In the genomic region with DNA sequence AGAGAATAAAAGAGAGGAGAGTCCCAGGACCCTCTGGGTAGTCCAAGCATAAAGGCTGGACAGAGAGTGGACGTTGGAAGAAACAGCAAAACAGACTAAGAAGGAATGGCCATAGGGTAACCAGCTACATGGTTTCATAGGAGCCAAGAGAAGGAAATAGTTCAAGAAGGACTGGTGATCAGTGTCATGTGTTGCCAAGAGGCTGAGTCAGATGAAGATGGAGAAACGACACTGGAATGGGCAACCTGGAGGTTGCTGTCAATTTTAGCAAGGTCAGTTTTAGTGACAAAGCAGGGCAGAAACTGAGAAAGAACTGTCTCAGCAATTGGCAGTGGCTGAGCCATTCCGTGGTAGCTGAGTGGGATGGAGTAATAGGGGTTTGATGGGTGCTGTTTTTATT, we compare ENCODE assay signal across 31 cellular contexts. TPM values are rescaled to one million over a fixed set of nuclear protein-coding genes. Genes with fewer than 3 reads are reported as not detected.
"Had no signal": no experiment of that assay in that cellular context is flagged by ENCODE, and none has a peak within 500 bp of the region (broad histone marks: within the 10 kb centered on the region; RNA-seq: fewer than 3 reads in every experiment).

No MANE protein-coding gene starts in this region.

- H3K4me2 ChIP-seq: hepatocyte had no signal

- H3K27me3 ChIP-seq: hepatocyte, ovary, sigmoid colon, suprapubic skin, tibial nerve, uterus had no signal

- H3K36me3 ChIP-seq: lower lobe of right lung, ovary, sigmoid colon, spleen, suprapubic skin, tibial nerve, uterus had no signal

- DNase-seq: islet precursor cell; left cardiac atrium; lower lobe of right lung; mammary epithelial cell; mesenchymal stem cell; mucosa of descending colon; naive thymus-derived CD4-positive, alpha-beta T cell; ovary; right cardiac atrium; sigmoid colon; small intestine; spleen; stimulated activated CD4-positive, alpha-beta T cell treated with anti-CD3 and anti-CD28 coated beads, Interleukin-4, amount 100 ng/mL, for 24 hours; stimulated activated naive CD4-positive, alpha-beta T cell; uterus had no signal

- H3K27ac ChIP-seq: hepatocyte, lower lobe of right lung, ovary, sigmoid colon, spleen, suprapubic skin, tibial nerve, uterus had no signal

- H3K4me1 ChIP-seq: lower lobe of right lung, sigmoid colon, suprapubic skin, tibial nerve, uterus had no signal

- H3K9me3 ChIP-seq: lower lobe of right lung, mucosa of descending colon, ovary, sigmoid colon, spleen, suprapubic skin, tibial nerve, uterus had no signal

- H3K79me2 ChIP-seq: hepatocyte had no signal

- H3K4me3 ChIP-seq: hepatocyte, lower lobe of right lung, mucosa of descending colon, ovary, sigmoid colon, spleen, suprapubic skin, tibial nerve, uterus had no signal

- H2AFZ ChIP-seq: hepatocyte had no signal

RNA-seq across cellular contexts. Expression of a gene that starts 41.4 kb away (rescaled TPM):
- total RNA-seq: hepatocyte; kidney epithelial cell; left cardiac atrium; left lobe of liver; liver; lower lobe of right lung; mammary epithelial cell; mesothelial cell of epicardium; mucosa of descending colon; myocyte; naive thymus-derived CD4-positive, alpha-beta T cell; natural killer cell treated with Interleukin-12 subunit alpha and Interleukin-12 subunit beta and Interleukin-15 and Interleukin-18, amount 100 ng/mL, for 72 hours; omental fat pad; ovary; progenitor cell of endocrine pancreas; pulmonary artery endothelial cell; renal cortical epithelial cell; right cardiac atrium; sigmoid colon; spleen; subcutaneous adipose tissue; suprapubic skin; tibial nerve; ureter; uterus had no signal
- polyA plus RNA-seq: hepatocyte; liver; mammary epithelial cell; naive thymus-derived CD4-positive, alpha-beta T cell; neural cell; ovary; right cardiac atrium; sigmoid colon; small intestine; spleen had no signal
